In the genomic region with DNA sequence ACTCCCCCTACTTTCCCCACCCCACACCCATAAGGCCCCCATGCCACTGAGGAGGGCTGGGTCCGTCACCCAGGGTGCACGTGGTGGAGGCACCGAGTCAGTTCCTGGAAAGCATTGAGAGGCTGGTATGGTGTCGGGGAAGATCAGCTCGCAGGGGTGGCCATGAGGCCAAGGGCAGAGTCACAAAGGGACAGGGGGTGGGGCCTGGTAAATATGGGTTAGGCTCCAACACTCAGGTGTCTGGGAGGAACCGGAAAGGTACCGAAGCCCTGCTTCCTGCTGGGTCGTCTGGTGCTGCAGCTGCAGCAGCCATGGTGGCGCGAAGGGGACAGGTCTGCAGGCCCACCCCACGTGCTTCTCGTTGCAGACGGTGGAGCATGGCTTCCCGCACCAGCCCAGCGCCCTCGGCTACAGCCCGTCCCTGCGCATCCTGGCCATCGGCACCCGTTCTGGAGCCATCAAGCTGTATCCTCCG, we compare ENCODE assay signal across 1 cellular context.
TF ChIP-seq lines count a peak whose summit lies in the region.

No MANE protein-coding gene starts in this region.

TF ChIP-seq in HepG2, 621 proteins besides CTCF, POLR2A, EP300 and RAD21 (continued from another document and continues in another):
- TF ChIP-seq RXRB (CRISPR knock-in tag; IDR thresholded peaks at IDR 0.05; ENCODE audit: borderline replicate concordance) (peak; percentile 95), MTA1 (CRISPR knock-in tag; IDR thresholded peaks at IDR 0.05; ENCODE audit: borderline replicate concordance) (peak; percentile 41; the same call in 1 of the 2 replicates), MAZ (IDR thresholded peaks at IDR 0.05; ENCODE audit: borderline replicate concordance, low read depth, low read length) (no peak), MAZ (CRISPR knock-in tag; IDR thresholded peaks at IDR 0.05; ENCODE audit: low read depth) (0 out of 2 replicates have a peak, but pooled peaks have one; percentile 23), SOX6 (IDR thresholded peaks at IDR 0.05) (no peak), SOX6 (CRISPR knock-in tag; IDR thresholded peaks at IDR 0.05) (peak; percentile 65; the same call in 1 of the 2 replicates), STAG1 (CRISPR knock-in tag; IDR thresholded peaks at IDR 0.05) (no peak), FOXP1 (IDR thresholded peaks at IDR 0.05) (no peak), FOXP1 (CRISPR knock-in tag; IDR thresholded peaks at IDR 0.05) (peak; percentile 19; the same call in 1 of the 2 replicates), MATR3 (CRISPR knock-in tag; IDR thresholded peaks at IDR 0.05) (no peak), SIX1 (CRISPR knock-in tag; IDR thresholded peaks at IDR 0.05; ENCODE audit: borderline replicate concordance) (no peak), SIN3A (IDR thresholded peaks at IDR 0.05; ENCODE audit: borderline replicate concordance, low read depth, low read length) (no peak), SSRP1 (CRISPR knock-in tag; IDR thresholded peaks at IDR 0.05) (no peak), ZNF556 (CRISPR knock-in tag; IDR thresholded peaks at IDR 0.05; ENCODE audit: borderline replicate concordance) (no peak), SAP130 (CRISPR knock-in tag; IDR thresholded peaks at IDR 0.05; ENCODE audit: low read depth) (peak; percentile 67), HNRNPL (IDR thresholded peaks at IDR 0.05; ENCODE audit: low read depth, low read length) (0 out of 2 replicates have a peak, but pooled peaks have one; percentile 26), MED1 (CRISPR knock-in tag; IDR thresholded peaks at IDR 0.05) (peak; percentile 26; the same call in 1 of the 2 replicates), ZNF674 (CRISPR knock-in tag; IDR thresholded peaks at IDR 0.05; ENCODE audit: low read depth) (no peak), ZNF34 (CRISPR knock-in tag; IDR thresholded peaks at IDR 0.05; ENCODE audit: borderline replicate concordance) (no peak), KLF11 (CRISPR knock-in tag; IDR thresholded peaks at IDR 0.05) (no peak), ZSCAN31 (CRISPR knock-in tag; IDR thresholded peaks at IDR 0.05; ENCODE audit: low read depth) (0 out of 2 replicates have a peak, but pooled peaks have one; percentile 49), SRF (IDR thresholded peaks at IDR 0.05; ENCODE audit: low read depth, low read length) (no peak), SALL1 (CRISPR knock-in tag; IDR thresholded peaks at IDR 0.05) (peak; percentile 48; the same call in 1 of the 2 replicates), NR0B2 (CRISPR knock-in tag; IDR thresholded peaks at IDR 0.05) (no peak), NR2F1 (CRISPR knock-in tag; IDR thresholded peaks at IDR 0.05) (no peak), MLX (CRISPR knock-in tag; IDR thresholded peaks at IDR 0.05) (peak; percentile 43; the same call in 1 of the 2 replicates), ZNF768 (CRISPR knock-in tag; IDR thresholded peaks at IDR 0.05) (0 out of 2 replicates have a peak, but pooled peaks have one; percentile 15), ATF7 (IDR thresholded peaks at IDR 0.05) (no peak), ATF7 (CRISPR knock-in tag; IDR thresholded peaks at IDR 0.05) (no peak), EEA1 (CRISPR knock-in tag; IDR thresholded peaks at IDR 0.05; ENCODE audit: borderline replicate concordance) (peak; percentile 38; the same call in 1 of the 2 replicates), SP2 (CRISPR knock-in tag; IDR thresholded peaks at IDR 0.05) (no peak), AGO2 (optimal IDR thresholded peaks at IDR 0.05; ENCODE audit: low read depth, low read length) (peak; percentile 46), DMAP1 (CRISPR knock-in tag; IDR thresholded peaks at IDR 0.05) (no peak), NRL (CRISPR knock-in tag; IDR thresholded peaks at IDR 0.05; ENCODE audit: borderline replicate concordance) (0 out of 2 replicates have a peak, but pooled peaks have one; percentile 24), SKI (IDR thresholded peaks at IDR 0.05; ENCODE audit: partially characterized antibody) (peak; percentile 84), PAX8 (CRISPR knock-in tag; IDR thresholded peaks at IDR 0.05; ENCODE audit: borderline replicate concordance) (no peak), TGIF2 (CRISPR knock-in tag; IDR thresholded peaks at IDR 0.05) (no peak), BRF2 (CRISPR knock-in tag; IDR thresholded peaks at IDR 0.05) (no peak), ZNF605 (CRISPR knock-in tag; IDR thresholded peaks at IDR 0.05) (no peak), TBX2 (CRISPR knock-in tag; IDR thresholded peaks at IDR 0.05; ENCODE audit: borderline replicate concordance) (peak; percentile 74; the same call in 1 of the 2 replicates), MAFF (IDR thresholded peaks at IDR 0.05; ENCODE audit: low read depth, low read length) (no peak), SOX13 (IDR thresholded peaks at IDR 0.05) (no peak), SOX13 (CRISPR knock-in tag; conservative IDR thresholded peaks at IDR 0.05 in 1 of 2, IDR thresholded peaks at IDR 0.05 in 1 of 2) (peak in 1 of 2 experiments; percentile 41; a peak in 1 of 4 replicates), ELF3 (CRISPR knock-in tag; IDR thresholded peaks at IDR 0.05) (peak; percentile 33; the same call in 1 of the 2 replicates), ZBTB7B (CRISPR knock-in tag; IDR thresholded peaks at IDR 0.05) (0 out of 2 replicates have a peak, but pooled peaks have one; percentile 27)
- TF ChIP-seq, protein P1, sequence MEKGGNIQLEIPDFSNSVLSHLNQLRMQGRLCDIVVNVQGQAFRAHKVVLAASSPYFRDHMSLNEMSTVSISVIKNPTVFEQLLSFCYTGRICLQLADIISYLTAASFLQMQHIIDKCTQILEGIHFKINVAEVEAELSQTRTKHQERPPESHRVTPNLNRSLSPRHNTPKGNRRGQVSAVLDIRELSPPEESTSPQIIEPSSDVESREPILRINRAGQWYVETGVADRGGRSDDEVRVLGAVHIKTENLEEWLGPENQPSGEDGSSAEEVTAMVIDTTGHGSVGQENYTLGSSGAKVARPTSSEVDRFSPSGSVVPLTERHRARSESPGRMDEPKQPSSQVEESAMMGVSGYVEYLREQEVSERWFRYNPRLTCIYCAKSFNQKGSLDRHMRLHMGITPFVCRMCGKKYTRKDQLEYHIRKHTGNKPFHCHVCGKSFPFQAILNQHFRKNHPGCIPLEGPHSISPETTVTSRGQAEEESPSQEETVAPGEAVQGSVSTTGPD (CRISPR knock-in tag; IDR thresholded peaks at IDR 0.05), result no peak
- TF ChIP-seq, protein P2, sequence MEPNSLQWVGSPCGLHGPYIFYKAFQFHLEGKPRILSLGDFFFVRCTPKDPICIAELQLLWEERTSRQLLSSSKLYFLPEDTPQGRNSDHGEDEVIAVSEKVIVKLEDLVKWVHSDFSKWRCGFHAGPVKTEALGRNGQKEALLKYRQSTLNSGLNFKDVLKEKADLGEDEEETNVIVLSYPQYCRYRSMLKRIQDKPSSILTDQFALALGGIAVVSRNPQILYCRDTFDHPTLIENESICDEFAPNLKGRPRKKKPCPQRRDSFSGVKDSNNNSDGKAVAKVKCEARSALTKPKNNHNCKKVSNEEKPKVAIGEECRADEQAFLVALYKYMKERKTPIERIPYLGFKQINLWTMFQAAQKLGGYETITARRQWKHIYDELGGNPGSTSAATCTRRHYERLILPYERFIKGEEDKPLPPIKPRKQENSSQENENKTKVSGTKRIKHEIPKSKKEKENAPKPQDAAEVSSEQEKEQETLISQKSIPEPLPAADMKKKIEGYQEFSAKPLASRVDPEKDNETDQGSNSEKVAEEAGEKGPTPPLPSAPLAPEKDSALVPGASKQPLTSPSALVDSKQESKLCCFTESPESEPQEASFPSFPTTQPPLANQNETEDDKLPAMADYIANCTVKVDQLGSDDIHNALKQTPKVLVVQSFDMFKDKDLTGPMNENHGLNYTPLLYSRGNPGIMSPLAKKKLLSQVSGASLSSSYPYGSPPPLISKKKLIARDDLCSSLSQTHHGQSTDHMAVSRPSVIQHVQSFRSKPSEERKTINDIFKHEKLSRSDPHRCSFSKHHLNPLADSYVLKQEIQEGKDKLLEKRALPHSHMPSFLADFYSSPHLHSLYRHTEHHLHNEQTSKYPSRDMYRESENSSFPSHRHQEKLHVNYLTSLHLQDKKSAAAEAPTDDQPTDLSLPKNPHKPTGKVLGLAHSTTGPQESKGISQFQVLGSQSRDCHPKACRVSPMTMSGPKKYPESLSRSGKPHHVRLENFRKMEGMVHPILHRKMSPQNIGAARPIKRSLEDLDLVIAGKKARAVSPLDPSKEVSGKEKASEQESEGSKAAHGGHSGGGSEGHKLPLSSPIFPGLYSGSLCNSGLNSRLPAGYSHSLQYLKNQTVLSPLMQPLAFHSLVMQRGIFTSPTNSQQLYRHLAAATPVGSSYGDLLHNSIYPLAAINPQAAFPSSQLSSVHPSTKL (CRISPR knock-in tag; IDR thresholded peaks at IDR 0.05), result peak; percentile 57; the same call in 1 of the 2 replicates
- TF ChIP-seq, protein P3, sequence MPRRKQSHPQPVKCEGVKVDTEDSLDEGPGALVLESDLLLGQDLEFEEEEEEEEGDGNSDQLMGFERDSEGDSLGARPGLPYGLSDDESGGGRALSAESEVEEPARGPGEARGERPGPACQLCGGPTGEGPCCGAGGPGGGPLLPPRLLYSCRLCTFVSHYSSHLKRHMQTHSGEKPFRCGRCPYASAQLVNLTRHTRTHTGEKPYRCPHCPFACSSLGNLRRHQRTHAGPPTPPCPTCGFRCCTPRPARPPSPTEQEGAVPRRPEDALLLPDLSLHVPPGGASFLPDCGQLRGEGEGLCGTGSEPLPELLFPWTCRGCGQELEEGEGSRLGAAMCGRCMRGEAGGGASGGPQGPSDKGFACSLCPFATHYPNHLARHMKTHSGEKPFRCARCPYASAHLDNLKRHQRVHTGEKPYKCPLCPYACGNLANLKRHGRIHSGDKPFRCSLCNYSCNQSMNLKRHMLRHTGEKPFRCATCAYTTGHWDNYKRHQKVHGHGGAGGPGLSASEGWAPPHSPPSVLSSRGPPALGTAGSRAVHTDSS (CRISPR knock-in tag; conservative IDR thresholded peaks at IDR 0.05), result no peak
- TF ChIP-seq, protein P4, sequence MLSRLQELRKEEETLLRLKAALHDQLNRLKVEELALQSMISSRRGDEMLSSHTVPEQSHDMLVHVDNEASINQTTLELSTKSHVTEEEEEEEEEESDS (CRISPR knock-in tag; IDR thresholded peaks at IDR 0.05; ENCODE audit: borderline replicate concordance), result no peak
- TF ChIP-seq, protein P5, sequence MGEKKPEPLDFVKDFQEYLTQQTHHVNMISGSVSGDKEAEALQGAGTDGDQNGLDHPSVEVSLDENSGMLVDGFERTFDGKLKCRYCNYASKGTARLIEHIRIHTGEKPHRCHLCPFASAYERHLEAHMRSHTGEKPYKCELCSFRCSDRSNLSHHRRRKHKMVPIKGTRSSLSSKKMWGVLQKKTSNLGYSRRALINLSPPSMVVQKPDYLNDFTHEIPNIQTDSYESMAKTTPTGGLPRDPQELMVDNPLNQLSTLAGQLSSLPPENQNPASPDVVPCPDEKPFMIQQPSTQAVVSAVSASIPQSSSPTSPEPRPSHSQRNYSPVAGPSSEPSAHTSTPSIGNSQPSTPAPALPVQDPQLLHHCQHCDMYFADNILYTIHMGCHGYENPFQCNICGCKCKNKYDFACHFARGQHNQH (CRISPR knock-in tag; IDR thresholded peaks at IDR 0.05), result no peak
- TF ChIP-seq, protein P6, sequence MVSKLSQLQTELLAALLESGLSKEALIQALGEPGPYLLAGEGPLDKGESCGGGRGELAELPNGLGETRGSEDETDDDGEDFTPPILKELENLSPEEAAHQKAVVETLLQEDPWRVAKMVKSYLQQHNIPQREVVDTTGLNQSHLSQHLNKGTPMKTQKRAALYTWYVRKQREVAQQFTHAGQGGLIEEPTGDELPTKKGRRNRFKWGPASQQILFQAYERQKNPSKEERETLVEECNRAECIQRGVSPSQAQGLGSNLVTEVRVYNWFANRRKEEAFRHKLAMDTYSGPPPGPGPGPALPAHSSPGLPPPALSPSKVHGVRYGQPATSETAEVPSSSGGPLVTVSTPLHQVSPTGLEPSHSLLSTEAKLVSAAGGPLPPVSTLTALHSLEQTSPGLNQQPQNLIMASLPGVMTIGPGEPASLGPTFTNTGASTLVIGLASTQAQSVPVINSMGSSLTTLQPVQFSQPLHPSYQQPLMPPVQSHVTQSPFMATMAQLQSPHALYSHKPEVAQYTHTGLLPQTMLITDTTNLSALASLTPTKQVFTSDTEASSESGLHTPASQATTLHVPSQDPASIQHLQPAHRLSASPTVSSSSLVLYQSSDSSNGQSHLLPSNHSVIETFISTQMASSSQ (IDR thresholded peaks at IDR 0.05; ENCODE audit: low read depth), result no peak
- TF ChIP-seq, protein P6 (CRISPR knock-in tag; IDR thresholded peaks at IDR 0.05; ENCODE audit: borderline replicate concordance), result peak; percentile 57; the same call in 1 of the 2 replicates
